12 cellular contexts compared by ENCODE assay signal in the genomic region with DNA sequence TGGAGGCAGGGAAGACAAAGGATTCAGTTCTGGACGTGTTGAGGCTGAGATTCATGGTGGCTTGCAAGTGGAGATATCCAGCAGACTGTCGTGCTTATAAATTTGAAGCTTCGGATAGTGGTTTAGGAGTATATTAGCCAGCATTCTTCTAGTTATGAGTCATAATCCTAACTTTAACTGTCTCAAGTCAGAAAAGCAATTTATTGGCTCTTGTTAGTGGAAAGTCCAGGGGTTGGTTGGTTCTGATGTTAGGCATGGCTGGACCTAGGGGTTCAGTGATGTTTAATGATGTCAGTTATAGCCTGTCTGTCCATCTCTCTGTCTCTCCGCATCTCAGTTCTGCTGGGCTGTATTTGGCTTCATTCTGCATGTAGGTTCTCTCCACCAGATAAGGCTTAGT.
A peak's percentile ranks its signal among the peaks of the same experiment; 100 is the strongest.
DNase-seq lines count a peak whose midpoint lies in the region; ATAC-seq and TF ChIP-seq lines count a peak whose summit lies in the region.
"Had no signal": no experiment of that assay in that cellular context is flagged by ENCODE, and none has a peak within 500 bp of the region (broad histone marks: within the 10 kb centered on the region; RNA-seq: fewer than 3 reads in every experiment).

No MANE protein-coding gene starts in this region.

- DNase-seq in AG04450 (ENCODE audit: low read depth, low spot score) (peak; percentile 33), HFFc6 (peak; percentile 74), astrocyte of the spinal cord (ENCODE audit: low read depth, low spot score) (peak; percentile 69), kidney glomerular epithelial cell (lab: John Stamatoyannopoulos, UW) (peak; percentile 89), NCI-H82 (lab: John Stamatoyannopoulos, UW) (no peak), iPS-NIHi11 (ENCODE audit: low spot score) (no peak)
- DNase-seq: heart right ventricle, NCI-H187 treated with DMSO at 0.1 percent for 48 hours, small intestine had no signal

- H3K27ac ChIP-seq in AG04450 (ENCODE audit: low read depth, low read length) = peak overlapping the region; percentile 83
- H3K27ac ChIP-seq: heart right ventricle had no signal

- H3K4me3 ChIP-seq in AG04450 (ENCODE audit: low read depth, low read length) (peak overlapping the region; percentile 38), astrocyte of the spinal cord (ENCODE audit: low read depth, low read length) (no peak overlapping the region)
- H3K4me3 ChIP-seq: heart right ventricle had no signal

- TF ChIP-seq CTCF in AG04450 (IDR thresholded peaks at IDR 0.05; ENCODE audit: low read depth, low read length) (no peak), HFFc6 (IDR thresholded peaks at IDR 0.05) (no peak), astrocyte of the spinal cord (IDR thresholded peaks at IDR 0.05; ENCODE audit: low read depth, low read length) (no peak)

- CTCF ChIA-PET in AG04450 (lab: Charles Lee) = interaction anchor here (1.2 to 3.1 kb wide), 5 partner anchors 11 to 55 kb away, joined by 3 to 20 read pairs (median 4); no protein-coding TSS in a partner anchor

- H3K36me3 Mint-ChIP-seq in HFFc6 (ENCODE audit: low read depth) = no peaks in the 10 kb centered on the region
- H3K36me3 Mint-ChIP-seq: CD14-positive monocyte had no signal

- H3K9me3 ChIP-seq in AG04450 (ENCODE audit: control insufficient read depth, insufficient read depth, low read length) = peaks cover 10% of the 10 kb centered on the region
- H3K9me3 ChIP-seq: heart right ventricle had no signal

- H3K27me3 Mint-ChIP-seq in HFFc6 (ENCODE audit: insufficient read depth) = peaks cover 18% of the 10 kb centered on the region

- peaks cover 8% of the 10 kb centered on the region for H3K27me3 ChIP-seq in AG04450 (ENCODE audit: control insufficient read depth, insufficient read depth, low read length)

- POLR2A ChIA-PET in AG04450 (lab: Yijun Ruan, JAX) = interaction anchor here (0.5 to 1.5 kb wide), 2 partner anchors 46 to 54 kb away, joined by 4 to 6 read pairs; no protein-coding TSS in a partner anchor

- no peak for ATAC-seq in GM21717 (IDR thresholded peaks at IDR 0.05; ENCODE audit: unreplicated experiment)
- no peak for ATAC-seq in HG03025 (IDR thresholded peaks at IDR 0.05; ENCODE audit: low FRiP score, unreplicated experiment)

- in situ Hi-C loops in astrocyte of the spinal cord (cut with HindIII; ENCODE audit: low sequenced_read_pairs) = no loop called here

- peak overlapping the region; percentile 62 for H3K4me3 Mint-ChIP-seq in HFFc6
- H3K4me3 Mint-ChIP-seq: CD14-positive monocyte had no signal

- H3K27ac Mint-ChIP-seq in HFFc6 = peak overlapping the region; percentile 78

- no peaks in the 10 kb centered on the region for H3K9me3 Mint-ChIP-seq in HFFc6

- H3K4me1 Mint-ChIP-seq in HFFc6 (ENCODE audit: low read depth) = peaks cover 37% of the 10 kb centered on the region

Comparison
In these comparisons a context has a peak if more than half of its experiments do, and no peak if none do; other contexts are left out.
1. DNase-seq: peak in AG04450 (single experiment), HFFc6 (single experiment), astrocyte of the spinal cord (single experiment) and kidney glomerular epithelial cell (single experiment); none in NCI-H82 (single experiment) and iPS-NIHi11 (single experiment).